ENCODE assay signal across 8 cellular contexts in genomic region chr11:24496728-24497396, GRCh38. TPM values are rescaled to one million over a fixed set of nuclear protein-coding genes. Genes with fewer than 3 reads are reported as not detected.
DNase-seq lines count a peak whose midpoint lies in the region; ATAC-seq, FAIRE-seq and TF ChIP-seq lines count a peak whose summit lies in the region.

LUZP2 (plus strand) TSS chr11:24497053.

- no peak within 1 kb of the TSS for H2AK5ac ChIP-seq in H1 (ENCODE audit: low read depth, low read length)

- no peak within 1 kb of the TSS for H4K8ac ChIP-seq in H1 (ENCODE audit: extremely low read depth, insufficient read depth, low read length)

- no peak within 1 kb of the TSS for H4K91ac ChIP-seq in H1 (replicated peaks; ENCODE audit: insufficient read length, low read length)

- H3K9me3 ChIP-seq in H1 (ENCODE audit: insufficient read depth in 2 of 2, low read depth in 1 of 2, low read length in 1 of 2), result no peaks in the 10 kb centered on the region

- H4K20me1 ChIP-seq in H1 (replicated peaks in 1 of 2; ENCODE audit: control insufficient read depth in 1 of 2, insufficient read depth in 2 of 2, low read length in 2 of 2), result no peaks in the 10 kb centered on the region

- DNase-seq in AG20443 (ENCODE audit: low spot score) (peak; percentile 53), NCI-H2171 (lab: John Stamatoyannopoulos, UW) (peak; percentile 78), H1 (ENCODE audit: low read depth in 1 of 2, low spot score in 2 of 2) (peak; percentile 57 to 66), mesenteric fat pad (ENCODE audit: low spot score) (peak; percentile 73), CD1c-positive myeloid dendritic cell (ENCODE audit: extremely low spot score) (no peak), COLO829 (ENCODE audit: low spot score) (no peak)

- peak within 1 kb of the TSS; percentile 96 for H2AFZ ChIP-seq in H1 (ENCODE audit: low read length)

- peaks cover 2 to 26% (median 16%) of the 10 kb centered on the region in 4 experiments for H3K27me3 ChIP-seq in H1 (replicated peaks in 1 of 4; ENCODE audit: control insufficient read depth in 3 of 4, extremely low read depth in 1 of 4, insufficient read depth in 3 of 4, low read length in 3 of 4)

- H2BK15ac ChIP-seq in H1 (ENCODE audit: low read length), result peak within 1 kb of the TSS; percentile 77; the same call in 1 of the 2 replicates

- peak within 1 kb of the TSS; percentile 95 to 97 for H3K4me2 ChIP-seq in H1 (ENCODE audit: insufficient read depth in 1 of 2, low read depth in 2 of 2, low read length in 2 of 2)

- no peak within 1 kb of the TSS for H2BK120ac ChIP-seq in H1 (replicated peaks; ENCODE audit: low read depth, low read length)

- H3K4me1 ChIP-seq in H1 (replicated peaks in 1 of 4; ENCODE audit: control insufficient read depth in 3 of 4, insufficient read depth in 4 of 4, low read length in 3 of 4), result no peaks in the 10 kb centered on the region; a peak in 1 of 7 replicates

- 2% methylated on average over 47 of the region's 60 CpGs; no CpG with 5 or more reads in 1 of the 2 experiments for WGBS in H1 (ENCODE audit: extremely low coverage in 1 of 2, insufficient coverage in 1 of 2, insufficient read length in 1 of 2, insufficient replicate concordance in 2 of 2, low coverage in 1 of 2, low lambda C conversion rate in 2 of 2, missing lambda C conversion rate in 1 of 2), 2 experiments

- H3K14ac ChIP-seq in H1 (ENCODE audit: insufficient read length), result no peak within 1 kb of the TSS

- ATAC-seq in GM21576 (IDR thresholded peaks at IDR 0.05; ENCODE audit: unreplicated experiment), result no peak
- no peak for ATAC-seq in HG03571 (IDR thresholded peaks at IDR 0.05; ENCODE audit: unreplicated experiment)

- H2BK5ac ChIP-seq in H1 (ENCODE audit: low read depth, low read length), result no peak within 1 kb of the TSS

- TF ChIP-seq EP300 in H1 (IDR thresholded peaks at IDR 0.05; ENCODE audit: borderline replicate concordance in 1 of 2, low read depth in 2 of 2, low read length in 2 of 2), result no peak

- peak within 1 kb of the TSS; percentile 67 to 74 (median 70) for H3K4me3 ChIP-seq in H1 (ENCODE audit: extremely low read depth in 1 of 4, insufficient read depth in 2 of 4, low read depth in 3 of 4, low read length in 4 of 4)

- no peak for TF ChIP-seq POLR2A in H1 (IDR thresholded peaks at IDR 0.05; ENCODE audit: control extremely low read depth in 1 of 2, low read depth in 2 of 2, low read length in 2 of 2)

- no peak for FAIRE-seq in H1 (lab: Jason Lieb, UNC)

- peak; percentile 13 to 40 (median 34); a peak in 2 of 4 replicates for TF ChIP-seq CTCF in H1 (IDR thresholded peaks at IDR 0.05; ENCODE audit: control extremely low read depth in 1 of 3, insufficient read depth in 1 of 3, low read depth in 1 of 3, low read length in 3 of 3)

- H3K18ac ChIP-seq in H1 (ENCODE audit: extremely low read depth, low read length), result peak within 1 kb of the TSS; percentile 94

- no peak within 1 kb of the TSS for H3K27ac ChIP-seq in H1 (ENCODE audit: low read depth, low read length)

- H3K9ac ChIP-seq in H1 (replicated peaks in 1 of 4; ENCODE audit: extremely low read depth in 1 of 4, low read depth in 3 of 4, low read length in 3 of 4), result peak within 1 kb of the TSS; percentile 44 to 58 (median 50); a peak in 6 of 7 replicates

- H4K5ac ChIP-seq in H1 (ENCODE audit: insufficient read length, low read depth, low read length), result no peak within 1 kb of the TSS

- H3K56ac ChIP-seq in H1 (replicated peaks; ENCODE audit: insufficient read length, low read depth, low read length), result no peak within 1 kb of the TSS

- H3K4ac ChIP-seq in H1 (replicated peaks; ENCODE audit: insufficient read length, low read depth, low read length), result no peak within 1 kb of the TSS

- no peaks in the 10 kb centered on the region for H3K79me1 ChIP-seq in H1 (ENCODE audit: low read depth, low read length)

- POLR2A ChIA-PET in H1 (lab: Charles Lee; ENCODE audit: partially characterized antibody), result interaction anchor here (0.7 kb wide), 1 partner anchor 9 kb away, joined by 3 read pairs; no protein-coding TSS in a partner anchor

- no peaks in the 10 kb centered on the region for H3K36me3 ChIP-seq in H1 (ENCODE audit: control insufficient read depth in 2 of 4, insufficient read depth in 4 of 4, low read length in 3 of 4)

- H2BK20ac ChIP-seq in H1 (ENCODE audit: low read length), result no peak within 1 kb of the TSS

- H2BK12ac ChIP-seq in H1 (ENCODE audit: low read depth, low read length), result peak within 1 kb of the TSS; percentile 64; the same call in 1 of the 2 replicates

- peak; percentile 47 to 50 for TF ChIP-seq RAD21 in H1 (IDR thresholded peaks at IDR 0.05 in 1 of 2, conservative IDR thresholded peaks at IDR 0.05 in 1 of 2; ENCODE audit: low read depth in 2 of 2, low read length in 2 of 2)

- H3K23me2 ChIP-seq in H1 (ENCODE audit: low read depth, low read length), result peaks cover 9% of the 10 kb centered on the region

- H3K23ac ChIP-seq in H1 (ENCODE audit: insufficient read length), result no peak within 1 kb of the TSS

- H3K79me2 ChIP-seq in H1 (ENCODE audit: control insufficient read depth in 1 of 2, insufficient read depth in 2 of 2, low read length in 2 of 2), result no peaks in the 10 kb centered on the region

- CTCF ChIA-PET in H1 (lab: Charles Lee; ENCODE audit: partially characterized antibody), result interaction anchor here (0.7 to 1.6 kb wide), 5 partner anchors 10 to 1321 kb away, joined by 3 to 9 read pairs (median 3); no protein-coding TSS in a partner anchor

TF ChIP-seq in H1, 55 proteins besides CTCF, POLR2A, EP300 and RAD21 (continues in another document):
- no peak for TF ChIP-seq MAFK (IDR thresholded peaks at IDR 0.05; ENCODE audit: low read depth, low read length)
- TF ChIP-seq NANOG (IDR thresholded peaks at IDR 0.05; ENCODE audit: insufficient read depth, low read depth, low read length, poor library complexity, severe bottlenecking), result no peak
- TF ChIP-seq HDAC6 (IDR thresholded peaks at IDR 0.05; ENCODE audit: low read depth, low read length), result no peak
- TF ChIP-seq SRF (IDR thresholded peaks at IDR 0.05; ENCODE audit: low read depth, low read length), result no peak
- no peak for TF ChIP-seq HDAC2 (IDR thresholded peaks at IDR 0.05; ENCODE audit: borderline replicate concordance in 1 of 2, low read depth in 2 of 2, low read length in 2 of 2)
- no peak for TF ChIP-seq BRCA1 (IDR thresholded peaks at IDR 0.05; ENCODE audit: low read depth, low read length)
- no peak for TF ChIP-seq KDM5A (IDR thresholded peaks at IDR 0.05; ENCODE audit: low read length)
- no peak for TF ChIP-seq ZNF274 (IDR thresholded peaks at IDR 0.05; ENCODE audit: borderline replicate concordance, extremely low read depth, low read length)
- 0 out of 4 replicates have a peak, but pooled peaks of 1 of the 2 experiments have one; percentile 42 for TF ChIP-seq SIN3A (conservative IDR thresholded peaks at IDR 0.05 in 1 of 2, IDR thresholded peaks at IDR 0.05 in 1 of 2; ENCODE audit: low read depth in 1 of 2, low read length in 2 of 2)
- peak; percentile 62; the same call in 1 of the 2 replicates for TF ChIP-seq SUZ12 (IDR thresholded peaks at IDR 0.05; ENCODE audit: low read length)
- no peak for TF ChIP-seq CBX5 (IDR thresholded peaks at IDR 0.05; ENCODE audit: low read depth, low read length)
- no peak for TF ChIP-seq SP1 (IDR thresholded peaks at IDR 0.05; ENCODE audit: low read depth, low read length)
- TF ChIP-seq TBP (IDR thresholded peaks at IDR 0.05; ENCODE audit: low read depth, low read length), result peak; percentile 15; the same call in 1 of the 2 replicates
- TF ChIP-seq RFX5 (IDR thresholded peaks at IDR 0.05; ENCODE audit: borderline replicate concordance, low read depth, low read length), result no peak
- TF ChIP-seq PHF8 (conservative IDR thresholded peaks at IDR 0.05; ENCODE audit: low read depth, low read length), result peak; percentile 24; the same call in 1 of the 2 replicates
- TF ChIP-seq KDM4A (IDR thresholded peaks at IDR 0.05; ENCODE audit: low read depth, low read length, severe bottlenecking), result peak; percentile 88
- 0 out of 2 replicates have a peak, but pooled peaks have one; percentile 61 for TF ChIP-seq SP4 (IDR thresholded peaks at IDR 0.05; ENCODE audit: low read length)
- 0 out of 2 replicates have a peak, but pooled peaks have one; percentile 44 for TF ChIP-seq JUND (IDR thresholded peaks at IDR 0.05; ENCODE audit: low read length)
- TF ChIP-seq BCL11A (IDR thresholded peaks at IDR 0.05; ENCODE audit: low read depth in 2 of 2, low read length in 2 of 2), result no peak
- TF ChIP-seq POU5F1 (IDR thresholded peaks at IDR 0.05; ENCODE audit: low read depth, low read length), result no peak
- no peak for TF ChIP-seq SIRT6 (IDR thresholded peaks at IDR 0.05; ENCODE audit: low read length)
- TF ChIP-seq USF2 (IDR thresholded peaks at IDR 0.05; ENCODE audit: low read length), result no peak
- TF ChIP-seq TEAD4 (IDR thresholded peaks at IDR 0.05; ENCODE audit: low read depth, low read length), result no peak
- no peak for TF ChIP-seq GTF2F1 (IDR thresholded peaks at IDR 0.05; ENCODE audit: borderline replicate concordance, low read depth, low read length)
- TF ChIP-seq RNF2 (IDR thresholded peaks at IDR 0.05; ENCODE audit: borderline replicate concordance, low read depth, low read length, missing control alignments, poor library complexity, severe bottlenecking), result no peak
- no peak for TF ChIP-seq TAF7 (optimal IDR thresholded peaks at IDR 0.05; ENCODE audit: borderline replicate concordance, low read depth, low read length)
- TF ChIP-seq TCF12 (IDR thresholded peaks at IDR 0.05; ENCODE audit: low read depth, low read length), result 0 out of 2 replicates have a peak, but pooled peaks have one; percentile 2

RNA-seq across cellular contexts. Expression of gene LUZP2, which starts in this region (rescaled TPM):
- 1.1 and 1.5 TPM in 2 replicates for total RNA-seq in H1 (2021; fragmentation: NEBNext Ultra II Directional; extraction: Animal tissue kit (Norgen Biotek cat#: 25700))
- 0.24 and 0.79 TPM in 2 replicates for polyA plus RNA-seq in H1 (2011; rRNA removed)
- 0.58 TPM for polyA plus RNA-seq in H1 (2011; cell fraction: cytosol; rRNA removed)
- 0.88 TPM for polyA plus RNA-seq in H1 (2011; cell fraction: nucleus; rRNA removed)
- polyA plus RNA-seq in H1 (2012, experiment 1 of 2), result 0.74 to 1.9 TPM (median 0.91 TPM) in 4 replicates
- polyA plus RNA-seq in H1 (2012, experiment 2 of 2), result 0.10 TPM
- 1.7 TPM for polyA plus RNA-seq in H1 (2013, experiment 1 of 2)
- polyA plus RNA-seq in H1 (2013, experiment 2 of 2), result 1.5 TPM
- polyA minus RNA-seq in H1 (2011; rRNA and poly(A)+ RNA removed), result 1.3 and 2.2 TPM in 2 replicates
- 1.7 TPM for polyA minus RNA-seq in H1 (2011; cell fraction: cytosol; rRNA and poly(A)+ RNA removed)
- polyA minus RNA-seq in H1 (2011; cell fraction: nucleus; rRNA and poly(A)+ RNA removed), result 7.8 TPM
- total RNA-seq in mesenteric fat pad, result 0.32 TPM

Comparison
In these comparisons a context has a peak if more than half of its experiments do, and no peak if none do; other contexts are left out.
1. Peak in DNase-seq in mesenteric fat pad; RNA of the gene not detected or under 1 TPM.
2. DNase-seq: peak in AG20443 (single experiment), NCI-H2171 (single experiment) and H1 (2 of 2); none in CD1c-positive myeloid dendritic cell (single experiment) and COLO829 (single experiment).